17 cellular contexts compared by ENCODE assay signal in the genomic region with DNA sequence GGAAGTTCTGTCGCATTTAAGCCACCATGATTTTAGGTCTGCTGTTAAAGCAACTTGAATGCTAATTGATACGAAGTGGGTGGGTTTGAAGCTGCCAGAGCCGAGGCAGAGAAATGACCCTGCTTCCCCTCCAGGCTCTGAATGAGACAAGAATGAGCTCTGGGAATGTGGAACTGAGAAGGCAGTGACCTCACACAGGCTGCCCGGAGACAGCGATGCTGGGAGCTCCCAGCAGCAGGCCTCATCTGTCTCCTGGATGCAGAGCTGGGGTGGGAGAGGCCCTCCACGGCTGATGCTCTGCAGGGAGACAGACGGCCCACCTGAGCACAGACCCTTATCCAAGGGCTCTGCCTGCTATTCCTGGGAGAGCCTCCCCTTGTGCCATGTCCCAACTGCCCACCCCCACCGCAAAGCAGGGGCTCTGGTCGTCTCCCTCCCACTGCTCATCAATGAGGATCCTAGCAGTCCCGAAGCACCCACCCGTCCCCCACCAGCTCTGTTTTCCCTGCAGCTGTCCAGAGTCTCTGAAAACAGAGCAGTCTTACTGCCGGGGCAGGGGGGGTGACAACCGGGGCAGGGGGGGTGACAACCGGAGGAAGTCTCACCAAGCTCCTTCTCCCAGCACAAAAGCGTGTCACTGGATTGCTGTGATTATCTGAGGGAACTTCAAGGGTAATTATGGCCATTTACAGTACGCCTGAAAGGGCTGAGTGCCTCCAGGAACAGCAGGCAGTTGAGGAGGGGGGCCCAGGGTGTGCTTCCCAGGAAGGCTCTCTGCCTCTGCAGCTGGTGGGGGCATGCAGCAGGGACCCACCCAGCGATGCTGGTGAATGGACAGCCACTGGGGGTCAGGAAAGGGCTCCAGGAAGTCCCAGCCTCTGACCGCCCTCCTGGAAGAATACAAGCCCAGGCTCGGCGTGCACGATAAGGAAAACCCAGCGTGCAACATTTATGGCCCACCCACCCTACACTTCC.
A peak's percentile ranks its signal among the peaks of the same experiment; 100 is the strongest.
DNase-seq lines count a peak whose midpoint lies in the region; ATAC-seq, FAIRE-seq and TF ChIP-seq lines count a peak whose summit lies in the region.
"Had no signal": no experiment of that assay in that cellular context is flagged by ENCODE, and none has a peak within 500 bp of the region (broad histone marks: within the 10 kb centered on the region; RNA-seq: fewer than 3 reads in every experiment).

No MANE protein-coding gene starts in this region.

- no peak overlapping the region for H3K4me3 ChIP-seq in kidney (ENCODE audit: low read length in 2 of 2)
- no peak overlapping the region for H3K4me3 ChIP-seq in spleen
- H3K4me3 ChIP-seq in HAP-1 = no peak overlapping the region
- H3K4me3 ChIP-seq: colonic mucosa had no signal

- no peak for TF ChIP-seq POLR2A in spleen (IDR thresholded peaks at IDR 0.05)

- intact Hi-C loops in Right ventricle myocardium superior (cut with DNase I) = no loop called here
- intact Hi-C loops in left ventricle myocardium superior (cut with micrococcal nuclease) = no loop called here
- intact Hi-C loops in kidney (cut with DNase I) = no loop called here
- intact Hi-C loops in spleen (cut with DNase I; ENCODE audit: low total_unique reads) = no loop called here

- no peak for FAIRE-seq in kidney (lab: Jason Lieb, UNC)
- FAIRE-seq: H54 had no signal

- H3K4me1 ChIP-seq in kidney (ENCODE audit: control insufficient read depth in 1 of 2, insufficient read depth in 1 of 2, low read depth in 1 of 2, low read length in 2 of 2) (peaks cover 0 to 27% of the 10 kb centered on the region in 2 donors), spleen (peaks cover 0 to 42% (median 15%) of the 10 kb centered on the region in 6 donors), HAP-1 (no peaks in the 10 kb centered on the region)
- H3K4me1 ChIP-seq: colonic mucosa had no signal

- H3K9me3 ChIP-seq in kidney (ENCODE audit: control insufficient read depth in 1 of 2, low read length in 2 of 2) (no peaks in the 10 kb centered on the region), spleen (no peaks in the 10 kb centered on the region), HAP-1 (no peaks in the 10 kb centered on the region)
- H3K9me3 ChIP-seq: colonic mucosa had no signal

- peak; percentile 46 for DNase-seq in Right ventricle myocardium superior
- no peak for DNase-seq in left ventricle myocardium superior
- DNase-seq in SK-N-DZ (ENCODE audit: low spot score) = peak; percentile 60
- DNase-seq in kidney = peak; percentile 57
- peak; percentile 60 for DNase-seq in spleen
- DNase-seq in pons (ENCODE audit: low spot score) = no peak
- no peak for DNase-seq in glomerular visceral epithelial cell (ENCODE audit: extremely low spot score)
- DNase-seq in HAP-1 (ENCODE audit: low spot score in 2 of 2) = no peak
- DNase-seq: activated CD4-positive, alpha-beta T cell treated with anti-CD3 and anti-CD28 coated beads, Interleukin-2, amount 50 U/mL, for 48 hours; colonic mucosa; DMS153; IMR-90; NCI-H526 treated with DMSO at 0.1 percent for 48 hours; T-helper 9 cell had no signal

- peaks cover 8 to 12% of the 10 kb centered on the region in 2 donors for H3K36me3 ChIP-seq in kidney (ENCODE audit: control insufficient read depth in 1 of 2, insufficient read depth in 2 of 2, low read length in 2 of 2)
- peaks cover 0 to 95% (median 18%) of the 10 kb centered on the region in 6 donors for H3K36me3 ChIP-seq in spleen
- H3K36me3 ChIP-seq in HAP-1 (replicated peaks) = no peaks in the 10 kb centered on the region
- H3K36me3 ChIP-seq: colonic mucosa had no signal

- H3K27me3 ChIP-seq in spleen (replicated peaks in 1 of 7) (no peaks in the 10 kb centered on the region), HAP-1 (ENCODE audit: low read depth) (no peaks in the 10 kb centered on the region)
- H3K27me3 ChIP-seq: colonic mucosa had no signal

- in situ Hi-C loops in HAP-1 (cut with MboI; ENCODE audit: low sequenced_read_pairs) = no loop called here

- 75 to 83% (median 79%) methylated on average over 18 to 22 of the region's 22 CpGs for WGBS in spleen, 5 donors

- no peak overlapping the region for H3K9ac ChIP-seq in kidney (ENCODE audit: low read length in 2 of 2)

- TF ChIP-seq CTCF in kidney (IDR thresholded peaks at IDR 0.05; ENCODE audit: borderline replicate concordance, extremely low read depth, insufficient read depth) (no peak), spleen (IDR thresholded peaks at IDR 0.05 in 8 of 11, conservative IDR thresholded peaks at IDR 0.05 in 3 of 11) (no peak)

- ATAC-seq in Right ventricle myocardium superior (ENCODE audit: poor library complexity) = no peak
- no peak for ATAC-seq in left ventricle myocardium superior
- ATAC-seq: esophagus mucosa, left lobe of liver had no signal

- H3K27ac ChIP-seq in kidney (ENCODE audit: low read depth in 2 of 2, low read length in 2 of 2) (no peak overlapping the region), spleen (peak overlapping the region in 2 of 8 donors; percentile 22 to 43)
- H3K27ac ChIP-seq: colonic mucosa had no signal

Comparison
In these comparisons a context has a peak if more than half of its experiments do, and no peak if none do; other contexts are left out.
1. DNase-seq: peak in Right ventricle myocardium superior (single experiment), SK-N-DZ (single experiment), kidney (single experiment) and spleen (single experiment); none in left ventricle myocardium superior (single experiment), pons (single experiment), glomerular visceral epithelial cell (single experiment) and HAP-1 (0 of 2).